Comparison of ENCODE assay signal across 1 cellular context in genomic region chr18:34023471-34023870, GRCh38.
TF ChIP-seq lines count a peak whose summit lies in the region.

No MANE protein-coding gene starts in this region.

TF ChIP-seq in GM23338, 12 proteins besides CTCF, POLR2A, EP300 and RAD21 (continued from another document):
- TF ChIP-seq, protein P1, sequence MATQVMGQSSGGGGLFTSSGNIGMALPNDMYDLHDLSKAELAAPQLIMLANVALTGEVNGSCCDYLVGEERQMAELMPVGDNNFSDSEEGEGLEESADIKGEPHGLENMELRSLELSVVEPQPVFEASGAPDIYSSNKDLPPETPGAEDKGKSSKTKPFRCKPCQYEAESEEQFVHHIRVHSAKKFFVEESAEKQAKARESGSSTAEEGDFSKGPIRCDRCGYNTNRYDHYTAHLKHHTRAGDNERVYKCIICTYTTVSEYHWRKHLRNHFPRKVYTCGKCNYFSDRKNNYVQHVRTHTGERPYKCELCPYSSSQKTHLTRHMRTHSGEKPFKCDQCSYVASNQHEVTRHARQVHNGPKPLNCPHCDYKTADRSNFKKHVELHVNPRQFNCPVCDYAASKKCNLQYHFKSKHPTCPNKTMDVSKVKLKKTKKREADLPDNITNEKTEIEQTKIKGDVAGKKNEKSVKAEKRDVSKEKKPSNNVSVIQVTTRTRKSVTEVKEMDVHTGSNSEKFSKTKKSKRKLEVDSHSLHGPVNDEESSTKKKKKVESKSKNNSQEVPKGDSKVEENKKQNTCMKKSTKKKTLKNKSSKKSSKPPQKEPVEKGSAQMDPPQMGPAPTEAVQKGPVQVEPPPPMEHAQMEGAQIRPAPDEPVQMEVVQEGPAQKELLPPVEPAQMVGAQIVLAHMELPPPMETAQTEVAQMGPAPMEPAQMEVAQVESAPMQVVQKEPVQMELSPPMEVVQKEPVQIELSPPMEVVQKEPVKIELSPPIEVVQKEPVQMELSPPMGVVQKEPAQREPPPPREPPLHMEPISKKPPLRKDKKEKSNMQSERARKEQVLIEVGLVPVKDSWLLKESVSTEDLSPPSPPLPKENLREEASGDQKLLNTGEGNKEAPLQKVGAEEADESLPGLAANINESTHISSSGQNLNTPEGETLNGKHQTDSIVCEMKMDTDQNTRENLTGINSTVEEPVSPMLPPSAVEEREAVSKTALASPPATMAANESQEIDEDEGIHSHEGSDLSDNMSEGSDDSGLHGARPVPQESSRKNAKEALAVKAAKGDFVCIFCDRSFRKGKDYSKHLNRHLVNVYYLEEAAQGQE (IDR thresholded peaks at IDR 0.05; ENCODE audit: unreplicated experiment): no peak
- TF ChIP-seq, protein P2, sequence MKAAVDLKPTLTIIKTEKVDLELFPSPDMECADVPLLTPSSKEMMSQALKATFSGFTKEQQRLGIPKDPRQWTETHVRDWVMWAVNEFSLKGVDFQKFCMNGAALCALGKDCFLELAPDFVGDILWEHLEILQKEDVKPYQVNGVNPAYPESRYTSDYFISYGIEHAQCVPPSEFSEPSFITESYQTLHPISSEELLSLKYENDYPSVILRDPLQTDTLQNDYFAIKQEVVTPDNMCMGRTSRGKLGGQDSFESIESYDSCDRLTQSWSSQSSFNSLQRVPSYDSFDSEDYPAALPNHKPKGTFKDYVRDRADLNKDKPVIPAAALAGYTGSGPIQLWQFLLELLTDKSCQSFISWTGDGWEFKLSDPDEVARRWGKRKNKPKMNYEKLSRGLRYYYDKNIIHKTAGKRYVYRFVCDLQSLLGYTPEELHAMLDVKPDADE (IDR thresholded peaks at IDR 0.05): no peak
- TF ChIP-seq EZH2phosphoT487 (IDR thresholded peaks at IDR 0.05; ENCODE audit: unreplicated experiment) (no peak), JUNB (IDR thresholded peaks at IDR 0.05; ENCODE audit: unreplicated experiment) (no peak)
TF ChIP-seq in GM23338: peak in this region for 0.
